ENCODE assay signal across 17 cellular contexts in the genomic region with DNA sequence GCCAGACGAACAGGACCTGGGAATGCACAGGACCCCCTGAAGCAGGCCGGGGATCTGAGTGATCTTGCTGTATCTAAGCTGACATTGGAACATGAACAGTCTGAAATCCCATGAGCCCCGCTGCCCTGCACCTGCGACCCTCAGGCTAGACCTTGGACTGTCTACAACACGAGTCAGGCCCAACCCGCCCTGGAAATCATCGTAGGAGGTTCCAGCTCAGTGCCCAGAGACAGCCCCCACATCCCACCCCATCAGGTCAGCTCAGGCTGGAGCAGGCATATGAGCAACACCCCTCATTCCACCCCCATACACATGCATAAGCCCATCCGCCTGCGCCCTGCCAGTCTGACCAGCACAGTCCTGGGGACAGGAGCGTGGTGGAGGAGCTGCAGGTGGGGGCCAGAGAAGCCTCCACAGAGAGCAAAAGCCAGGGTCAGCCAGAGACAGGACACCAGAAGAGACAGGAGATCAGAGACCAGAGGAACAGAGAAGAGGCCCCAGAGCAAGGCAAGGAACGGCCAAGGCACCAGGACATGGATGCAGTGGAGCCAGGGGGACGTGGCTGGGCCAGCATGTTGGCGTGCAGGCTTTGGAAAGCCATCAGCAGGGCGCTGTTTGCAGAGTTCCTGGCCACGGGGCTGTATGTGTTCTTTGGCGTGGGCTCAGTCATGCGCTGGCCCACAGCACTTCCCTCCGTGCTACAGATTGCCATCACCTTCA. TPM values are rescaled to one million over a fixed set of nuclear protein-coding genes. Genes with fewer than 3 reads are reported as not detected.
A peak's percentile ranks its signal among the peaks of the same experiment; 100 is the strongest.
DNase-seq lines count a peak whose midpoint lies in the region; ATAC-seq, FAIRE-seq and TF ChIP-seq lines count a peak whose summit lies in the region.
"Had no signal": no experiment of that assay in that cellular context is flagged by ENCODE, and none has a peak within 500 bp of the region (broad histone marks: within the 10 kb centered on the region; RNA-seq: fewer than 3 reads in every experiment).

Gene AQP6, plus strand, starts transcription at position 307 of the 720 bp plus-strand sequence. Its CDS starts 227 bp downstream, at position 534.

- POLR2A ChIA-PET in RWPE1 (lab: Yijun Ruan, JAX; ENCODE audit: low non-redundant PET), result no interaction called here
- POLR2A ChIA-PET in H1 (lab: Charles Lee; ENCODE audit: partially characterized antibody), result interaction anchor here (0.5 kb wide), 1 partner anchor 197 kb away, joined by 3 read pairs; no protein-coding TSS in a partner anchor

- peak within 1 kb of the TSS; percentile 1 for H3K4me3 Mint-ChIP-seq in nephron progenitor cell
- H3K4me3 Mint-ChIP-seq: H9 had no signal

- no peak within 1 kb of the TSS for H2BK15ac ChIP-seq in H1 (ENCODE audit: low read length)

- H4K91ac ChIP-seq in H1 (replicated peaks; ENCODE audit: insufficient read length, low read length), result no peak within 1 kb of the TSS

- FAIRE-seq in H1 (lab: Jason Lieb, UNC), result no peak

- H4K20me1 ChIP-seq in H1 (replicated peaks in 1 of 2; ENCODE audit: control insufficient read depth in 1 of 2, insufficient read depth in 2 of 2, low read length in 2 of 2), result no peaks in the 10 kb centered on the region
- H4K20me1 ChIP-seq: BLaER1 had no signal

- intact Hi-C loops in upper lobe of right lung (cut with DNase I), result no loop called here
- intact Hi-C loops in posterior vena cava (cut with DNase I), result no loop called here

- no peak within 1 kb of the TSS for H3K4me2 ChIP-seq in H1 (ENCODE audit: insufficient read depth in 1 of 2, low read depth in 2 of 2, low read length in 2 of 2)
- H3K4me2 ChIP-seq: BLaER1 had no signal

- TF ChIP-seq EP300 in H1 (IDR thresholded peaks at IDR 0.05; ENCODE audit: borderline replicate concordance in 1 of 2, low read depth in 2 of 2, low read length in 2 of 2), result no peak

- H3K27ac Mint-ChIP-seq in nephron progenitor cell, result peak within 1 kb of the TSS; percentile 70
- H3K27ac Mint-ChIP-seq: H9 had no signal

- H3K4me3 ChIP-seq in H1 (ENCODE audit: extremely low read depth in 1 of 4, insufficient read depth in 2 of 4, low read depth in 3 of 4, low read length in 4 of 4) (no peak within 1 kb of the TSS), upper lobe of right lung (no peak within 1 kb of the TSS)
- H3K4me3 ChIP-seq: BLaER1 had no signal

- DNase-seq in RWPE1 (ENCODE audit: low spot score), result no peak
- DNase-seq in H1 (ENCODE audit: low read depth in 1 of 2, low spot score in 2 of 2), result no peak
- no peak for DNase-seq in nephron progenitor cell
- peak; percentile 58 for DNase-seq in upper lobe of right lung
- DNase-seq in posterior vena cava (ENCODE audit: low spot score), result no peak
- DNase-seq in Ammon's horn (ENCODE audit: low spot score), result no peak
- DNase-seq: DMS 273 treated with DMSO at 0.1 percent for 48 hours, H9, NCI-H2029, NCI-H510A, NCI-H82, Right ventricle myocardium superior had no signal

- H3K27ac ChIP-seq in RWPE1, result peak within 1 kb of the TSS; percentile 60
- H3K27ac ChIP-seq in H1 (ENCODE audit: low read depth, low read length), result no peak within 1 kb of the TSS
- no peak within 1 kb of the TSS for H3K27ac ChIP-seq in upper lobe of right lung
- H3K27ac ChIP-seq: BLaER1 had no signal

- no peak within 1 kb of the TSS for H2BK12ac ChIP-seq in H1 (ENCODE audit: low read depth, low read length)

- H2BK20ac ChIP-seq in H1 (ENCODE audit: low read length), result no peak within 1 kb of the TSS

- no peak within 1 kb of the TSS for H2AFZ ChIP-seq in H1 (ENCODE audit: low read length)

- H3K4me1 ChIP-seq in H1 (replicated peaks in 1 of 4; ENCODE audit: control insufficient read depth in 3 of 4, insufficient read depth in 4 of 4, low read length in 3 of 4), result peaks cover 0 to 6% (median 1%) of the 10 kb centered on the region in 4 experiments; a peak in 2 of 7 replicates
- no peaks in the 10 kb centered on the region for H3K4me1 ChIP-seq in upper lobe of right lung

- H3K9me3 Mint-ChIP-seq in nephron progenitor cell, result no peaks in the 10 kb centered on the region
- H3K9me3 Mint-ChIP-seq: H9 had no signal

- H3K4ac ChIP-seq in H1 (replicated peaks; ENCODE audit: insufficient read length, low read depth, low read length), result no peak within 1 kb of the TSS

- peaks cover 4% of the 10 kb centered on the region for H3K27me3 Mint-ChIP-seq in nephron progenitor cell (ENCODE audit: low read depth, poor library complexity)

- H2BK120ac ChIP-seq in H1 (replicated peaks; ENCODE audit: low read depth, low read length), result no peak within 1 kb of the TSS

- no peak within 1 kb of the TSS for H2BK5ac ChIP-seq in H1 (ENCODE audit: low read depth, low read length)

- no peak within 1 kb of the TSS for H3K23ac ChIP-seq in H1 (ENCODE audit: insufficient read length)

- H3K18ac ChIP-seq in H1 (ENCODE audit: extremely low read depth, low read length), result no peak within 1 kb of the TSS; the same call in 1 of the 2 replicates

- no peak for TF ChIP-seq POLR2A in H1 (IDR thresholded peaks at IDR 0.05; ENCODE audit: control extremely low read depth in 1 of 2, low read depth in 2 of 2, low read length in 2 of 2)

- TF ChIP-seq CTCF in RWPE1 (conservative IDR thresholded peaks at IDR 0.05; ENCODE audit: low read depth), result no peak
- TF ChIP-seq CTCF in H1 (IDR thresholded peaks at IDR 0.05; ENCODE audit: control extremely low read depth in 1 of 3, insufficient read depth in 1 of 3, low read depth in 1 of 3, low read length in 3 of 3), result no peak
- TF ChIP-seq CTCF in nephron progenitor cell (IDR thresholded peaks at IDR 0.05), result no peak
- no peak for TF ChIP-seq CTCF in upper lobe of right lung (IDR thresholded peaks at IDR 0.05)

- H3K56ac ChIP-seq in H1 (replicated peaks; ENCODE audit: insufficient read length, low read depth, low read length), result no peak within 1 kb of the TSS

- peak within 1 kb of the TSS; percentile 53; the same call in 1 of the 2 replicates for H4K8ac ChIP-seq in H1 (ENCODE audit: extremely low read depth, insufficient read depth, low read length)

- no peak within 1 kb of the TSS for H3K9ac ChIP-seq in H1 (replicated peaks in 1 of 4; ENCODE audit: extremely low read depth in 1 of 4, low read depth in 3 of 4, low read length in 3 of 4)
- H3K9ac ChIP-seq: BLaER1 had no signal

- no peak within 1 kb of the TSS for H4K5ac ChIP-seq in H1 (ENCODE audit: insufficient read length, low read depth, low read length)

- H3K27me3 ChIP-seq in H1 (replicated peaks in 1 of 4; ENCODE audit: control insufficient read depth in 3 of 4, extremely low read depth in 1 of 4, insufficient read depth in 3 of 4, low read length in 3 of 4) (peaks cover 0 to 11% (median 8%) of the 10 kb centered on the region in 4 experiments; a peak in 6 of 7 replicates), upper lobe of right lung (no peaks in the 10 kb centered on the region)

- H3K36me3 Mint-ChIP-seq in nephron progenitor cell (ENCODE audit: low read depth), result no peaks in the 10 kb centered on the region

- H2AK5ac ChIP-seq in H1 (ENCODE audit: low read depth, low read length), result no peak within 1 kb of the TSS

- H3K36me3 ChIP-seq in H1 (ENCODE audit: control insufficient read depth in 2 of 4, insufficient read depth in 4 of 4, low read length in 3 of 4) (no peaks in the 10 kb centered on the region), upper lobe of right lung (no peaks in the 10 kb centered on the region)
- H3K36me3 ChIP-seq: BLaER1 had no signal

- H3K79me2 ChIP-seq in H1 (ENCODE audit: control insufficient read depth in 1 of 2, insufficient read depth in 2 of 2, low read length in 2 of 2), result no peaks in the 10 kb centered on the region

- H3K14ac ChIP-seq in H1 (ENCODE audit: insufficient read length), result no peak within 1 kb of the TSS

- ATAC-seq in upper lobe of right lung, result no peak
- ATAC-seq in GM19455 (IDR thresholded peaks at IDR 0.05; ENCODE audit: unreplicated experiment), result no peak
- ATAC-seq: Panc1 had no signal

- CTCF ChIA-PET in RWPE1 (lab: Yijun Ruan, JAX), result interaction anchor here (1.1 kb wide), 1 partner anchor 98 kb away, joined by 4 read pairs; no protein-coding TSS in a partner anchor
- CTCF ChIA-PET in H1 (lab: Charles Lee; ENCODE audit: partially characterized antibody), result interaction anchor here (0.5 to 23.0 kb wide), 13 partner anchors 4 to 185 kb away, joined by 3 to 420 read pairs (median 7); partner anchors contain the start of genes AQP5, AQP6 and ASIC1

- no peaks in the 10 kb centered on the region for H3K23me2 ChIP-seq in H1 (ENCODE audit: low read depth, low read length)

- H3K9me3 ChIP-seq in H1 (ENCODE audit: insufficient read depth in 2 of 2, low read depth in 1 of 2, low read length in 1 of 2), result no peaks in the 10 kb centered on the region
- no peaks in the 10 kb centered on the region for H3K9me3 ChIP-seq in upper lobe of right lung
- H3K9me3 ChIP-seq: BLaER1 had no signal

- peaks cover 26% of the 10 kb centered on the region for H3K4me1 Mint-ChIP-seq in nephron progenitor cell

- H3K79me1 ChIP-seq in H1 (ENCODE audit: low read depth, low read length), result no peaks in the 10 kb centered on the region

- no peak for TF ChIP-seq RAD21 in H1 (IDR thresholded peaks at IDR 0.05 in 1 of 2, conservative IDR thresholded peaks at IDR 0.05 in 1 of 2; ENCODE audit: low read depth in 2 of 2, low read length in 2 of 2)

- WGBS in H1 (ENCODE audit: extremely low coverage in 1 of 2, insufficient coverage in 1 of 2, insufficient read length in 1 of 2, insufficient replicate concordance in 2 of 2, low coverage in 1 of 2, low lambda C conversion rate in 2 of 2, missing lambda C conversion rate in 1 of 2), 2 experiments, result 86% methylated on average over 18 of the region's 18 CpGs; no CpG with 5 or more reads in 1 of the 2 experiments

RNA-seq across cellular contexts. Expression of gene AQP6, which starts in this region (rescaled TPM):
- 0.17 TPM in 1 of 2 replicates, not detected in the other for total RNA-seq in H1 (2021; fragmentation: NEBNext Ultra II Directional; extraction: Animal tissue kit (Norgen Biotek cat#: 25700))
- 0.03 and 0.06 TPM in 2 replicates for polyA plus RNA-seq in H1 (2011; rRNA removed)
- 0.08 TPM for polyA plus RNA-seq in H1 (2011; cell fraction: cytosol; rRNA removed)
- polyA plus RNA-seq in H1 (2011; cell fraction: nucleus; rRNA removed), result 0.24 TPM
- 0.07 to 0.10 TPM (median 0.07 TPM) in 3 of 4 replicates, not detected in the other for polyA plus RNA-seq in H1 (2012, experiment 1 of 2)
- not detected for polyA plus RNA-seq in H1 (2012, experiment 2 of 2)
- 0.02 TPM for polyA plus RNA-seq in H1 (2013, experiment 1 of 2)
- 0.04 TPM for polyA plus RNA-seq in H1 (2013, experiment 2 of 2)
- 0.05 and 0.16 TPM in 2 replicates for polyA minus RNA-seq in H1 (2011; rRNA and poly(A)+ RNA removed)
- not detected for polyA minus RNA-seq in H1 (2011; cell fraction: cytosol; rRNA and poly(A)+ RNA removed)
- not detected for polyA minus RNA-seq in H1 (2011; cell fraction: nucleus; rRNA and poly(A)+ RNA removed)
- total RNA-seq in upper lobe of right lung, result 0.35 TPM
- total RNA-seq in posterior vena cava, result under 1 TPM in 1 of 2 donors, not detected in 1; 0.05 TPM
- total RNA-seq: LHCN-M2, Right ventricle myocardium superior had no signal
- polyA plus RNA-seq: AG04450 had no signal

Comparison
In these comparisons a context has a peak if more than half of its experiments do, and no peak if none do; other contexts are left out.
1. Peak in DNase-seq in upper lobe of right lung; RNA of the gene not detected or under 1 TPM.